ENCODE assay signal across 1 cellular context in genomic region chr3:175108012-175108411, GRCh38.
TF ChIP-seq lines count a peak whose summit lies in the region.

No MANE protein-coding gene starts in this region.

TF ChIP-seq in IMR-90, 13 proteins besides CTCF, POLR2A, EP300 and RAD21 (continued from another document):
- TF ChIP-seq MXI1 (IDR thresholded peaks at IDR 0.05; ENCODE audit: borderline replicate concordance, low read depth, low read length), result no peak
TF ChIP-seq in IMR-90: peak in this region for 0.
